ENCODE assay signal across 17 cellular contexts in genomic region chr19:18475762-18476331, GRCh38. TPM values are rescaled to one million over a fixed set of nuclear protein-coding genes. Genes with fewer than 3 reads are reported as not detected.
DNase-seq lines count a peak whose midpoint lies in the region; ATAC-seq lines count a peak whose summit lies in the region.
"Had no signal": no experiment of that assay in that cellular context is flagged by ENCODE, and none has a peak within 500 bp of the region (broad histone marks: within the 10 kb centered on the region; RNA-seq: fewer than 3 reads in every experiment).

No MANE protein-coding gene starts in this region.

- ATAC-seq in activated T-cell treated with anti-CD3 and anti-CD28 coated beads, Interleukin-2, amount 50 U/mL, for 72 hours (replicated peaks in 1 of 2), result no peak
- no peak for ATAC-seq in T-helper 17 cell
- ATAC-seq in left colon, result peak; percentile 18
- no peak for ATAC-seq in stimulated activated naive B cell treated with anti-CD40 and anti-IgM and Interleukin-4, amounts not matched to agents 10 μg/mL and 1 μg/mL and 100 μg/mL, for 72 hours (replicated peaks)

- intact Hi-C loops in left colon (cut with DNase I, micrococcal nuclease), result no loop called here

- peak overlapping the region; percentile 86 for H3K27ac Mint-ChIP-seq in activated T-cell treated with anti-CD3 and anti-CD28 coated beads, Interleukin-2, amount 50 U/mL, for 72 hours
- peak overlapping the region; percentile 96 for H3K27ac Mint-ChIP-seq in T-helper 17 cell
- H3K27ac Mint-ChIP-seq in stimulated activated naive B cell treated with anti-CD40 and anti-IgM and Interleukin-4, amounts not matched to agents 10 μg/mL and 1 μg/mL and 100 μg/mL, for 72 hours, result peak overlapping the region; percentile 75
- H3K27ac Mint-ChIP-seq: endodermal cell had no signal

- no peaks in the 10 kb centered on the region for H3K27me3 Mint-ChIP-seq in activated T-cell treated with anti-CD3 and anti-CD28 coated beads, Interleukin-2, amount 50 U/mL, for 72 hours (ENCODE audit: low read depth)
- no peaks in the 10 kb centered on the region for H3K27me3 Mint-ChIP-seq in T-helper 17 cell
- H3K27me3 Mint-ChIP-seq in stimulated activated naive B cell treated with anti-CD40 and anti-IgM and Interleukin-4, amounts not matched to agents 10 μg/mL and 1 μg/mL and 100 μg/mL, for 72 hours, result no peaks in the 10 kb centered on the region

- peaks cover 50% of the 10 kb centered on the region for H3K4me1 Mint-ChIP-seq in activated T-cell treated with anti-CD3 and anti-CD28 coated beads, Interleukin-2, amount 50 U/mL, for 72 hours (ENCODE audit: low read depth)
- peaks cover 61% of the 10 kb centered on the region for H3K4me1 Mint-ChIP-seq in T-helper 17 cell
- H3K4me1 Mint-ChIP-seq in stimulated activated naive B cell treated with anti-CD40 and anti-IgM and Interleukin-4, amounts not matched to agents 10 μg/mL and 1 μg/mL and 100 μg/mL, for 72 hours, result peaks cover 46 to 61% of the 10 kb centered on the region in 2 donors
- H3K4me1 Mint-ChIP-seq: endodermal cell had no signal

- no peaks in the 10 kb centered on the region for H3K36me3 Mint-ChIP-seq in activated T-cell treated with anti-CD3 and anti-CD28 coated beads, Interleukin-2, amount 50 U/mL, for 72 hours (ENCODE audit: insufficient read depth in 2 of 2)
- H3K36me3 Mint-ChIP-seq in T-helper 17 cell (ENCODE audit: low read depth), result no peaks in the 10 kb centered on the region
- peaks cover 15 to 23% of the 10 kb centered on the region in 2 donors for H3K36me3 Mint-ChIP-seq in stimulated activated naive B cell treated with anti-CD40 and anti-IgM and Interleukin-4, amounts not matched to agents 10 μg/mL and 1 μg/mL and 100 μg/mL, for 72 hours

- no peaks in the 10 kb centered on the region for H3K9me3 Mint-ChIP-seq in activated T-cell treated with anti-CD3 and anti-CD28 coated beads, Interleukin-2, amount 50 U/mL, for 72 hours
- no peaks in the 10 kb centered on the region for H3K9me3 Mint-ChIP-seq in stimulated activated naive B cell treated with anti-CD40 and anti-IgM and Interleukin-4, amounts not matched to agents 10 μg/mL and 1 μg/mL and 100 μg/mL, for 72 hours
- H3K9me3 Mint-ChIP-seq: activated naive CD4-positive, alpha-beta T cell treated with anti-CD3 and anti-CD28 coated beads for 36 hours; endodermal cell had no signal

- H3K9me3 ChIP-seq in T-helper 17 cell (ENCODE audit: control insufficient read depth, low read length, poor library complexity, severe bottlenecking), result no peaks in the 10 kb centered on the region
- H3K9me3 ChIP-seq: breast epithelium had no signal

- no peak for DNase-seq in activated T-cell treated with anti-CD3 and anti-CD28 coated beads, Interleukin-2, amount 50 U/mL, for 72 hours
- DNase-seq in activated T-cell treated with anti-CD3 and anti-CD28 coated beads, Interleukin-2, amount 50 U/mL, for 48 hours, result no peak
- DNase-seq in T-helper 17 cell (no peak), left colon (no peak), activated gamma-delta T cell treated with Interleukin-2 at 50 U/mL for 16 hours (no peak), NK-92 (lab: John Stamatoyannopoulos, UW; ENCODE audit: unreplicated experiment) (no peak), NCI-H82 treated with DMSO at 0.1 percent for 48 hours (lab: John Stamatoyannopoulos, UW; ENCODE audit: unreplicated experiment) (no peak)
- no peak for DNase-seq in stimulated activated naive B cell treated with anti-CD40 and anti-IgM and Interleukin-4, amounts not matched to agents 10 μg/mL and 1 μg/mL and 100 μg/mL, for 72 hours
- DNase-seq: activated naive CD4-positive, alpha-beta T cell treated with anti-CD3 and anti-CD28 coated beads for 36 hours; DMS153; endodermal cell; HCEC 1CT; mammary epithelial cell; NCI-H1417 treated with DMSO at 0.1 percent for 48 hours; nucleus accumbens; OCI-M1 had no signal

- no peak overlapping the region for H3K4me3 Mint-ChIP-seq in activated T-cell treated with anti-CD3 and anti-CD28 coated beads, Interleukin-2, amount 50 U/mL, for 72 hours
- peak overlapping the region; percentile 74 for H3K4me3 Mint-ChIP-seq in T-helper 17 cell
- H3K4me3 Mint-ChIP-seq in stimulated activated naive B cell treated with anti-CD40 and anti-IgM and Interleukin-4, amounts not matched to agents 10 μg/mL and 1 μg/mL and 100 μg/mL, for 72 hours, result no peak overlapping the region
- H3K4me3 Mint-ChIP-seq: activated naive CD4-positive, alpha-beta T cell treated with anti-CD3 and anti-CD28 coated beads for 36 hours; endodermal cell had no signal

RNA-seq across cellular contexts. Expression of gene ISYNA1, which starts 37.9 kb away (rescaled TPM):
- 10 to 100 TPM; 20.5 to 24.8 TPM for total RNA-seq in activated T-cell treated with anti-CD3 and anti-CD28 coated beads, Interleukin-2, amount 50 U/mL, for 72 hours
- 10 to 100 TPM; 37.6 to 39.6 TPM for total RNA-seq in T-helper 17 cell
- total RNA-seq in left colon, result 10 to 100 TPM; 14.1 to 15.1 TPM

RNA-seq across cellular contexts. Expression of gene ELL, which starts 46.0 kb away (rescaled TPM):
- total RNA-seq in activated T-cell treated with anti-CD3 and anti-CD28 coated beads, Interleukin-2, amount 50 U/mL, for 72 hours, result 10 to 100 TPM; 25.9 to 32.3 TPM
- total RNA-seq in T-helper 17 cell, result 10 to 100 TPM; 51.0 to 62.8 TPM
- 10 to 100 TPM; 18.1 to 19.1 TPM for total RNA-seq in left colon

RNA-seq across cellular contexts. Expression of gene SSBP4, which starts 56.6 kb away (rescaled TPM):
- total RNA-seq in activated T-cell treated with anti-CD3 and anti-CD28 coated beads, Interleukin-2, amount 50 U/mL, for 72 hours, result 10 to 100 TPM; 46.8 to 48.1 TPM
- total RNA-seq in T-helper 17 cell (100 to 1,000 TPM; 112 to 113 TPM), left colon (10 to 100 TPM; 37.4 to 50.7 TPM)
